Comparison of ENCODE assay signal across 27 cellular contexts in genomic region chr14:103650213-103650612, GRCh38.
"Had no signal": no experiment of that assay in that cellular context is flagged by ENCODE, and none has a peak within 500 bp of the region (broad histone marks: within the 10 kb centered on the region; RNA-seq: fewer than 3 reads in every experiment).

No MANE protein-coding gene starts in this region.

- H3K4me3 ChIP-seq: K562, PC-9 had no signal

- H2AFZ ChIP-seq: PC-9 had no signal

- H3K27ac ChIP-seq: PC-9, RWPE1, WERI-Rb-1 had no signal

- DNase-seq: activated CD4-positive, alpha-beta memory T cell treated with anti-CD3 and anti-CD28 coated beads, Interleukin-2, amount 10 ng/mL, durations not matched to agents 7 days and 5 days; activated CD4-positive, alpha-beta T cell treated with anti-CD3 and anti-CD28 coated beads for 1 hour; activated CD4-positive, alpha-beta T cell treated with anti-CD3 and anti-CD28 coated beads for 48 hours; activated CD4-positive, CD25-positive, alpha-beta regulatory T cell; activated CD8-positive, alpha-beta memory T cell treated with anti-CD3 and anti-CD28 coated beads for 24 hours; activated CD8-positive, alpha-beta memory T cell treated with anti-CD3 and anti-CD28 coated beads, Interleukin-2, amount 10 ng/mL, durations not matched to agents 7 days and 5 days; activated CD8-positive, alpha-beta memory T cell treated with anti-CD3 and anti-CD28 coated beads, Interleukin-2, amount 50 U/mL, for 48 hours; activated gamma-delta T cell; activated naive CD4-positive, alpha-beta T cell treated with Interleukin-2 at 50 U/mL for 16 hours; activated naive CD8-positive, alpha-beta T cell treated with anti-CD3 and anti-CD28 coated beads, Interleukin-2, amount 50 U/mL, for 24 hours; caudate nucleus; cerebellar nuclear complex; NCI-H1105; NCI-H1417 treated with DMSO at 0.1 percent for 48 hours; NCI-H1930; NCI-H2171; NCI-H510A; NCI-H526; NCI-H748 treated with DMSO at 0.1 percent for 48 hours; NK-92 treated with Interleukin-12 subunit alpha and Interleukin-12 subunit beta, amount 100 ng/mL, for 24 hours; PC-9; SIG-M5; T-cell; T-helper 17 cell; WERI-Rb-1 had no signal

- H3K4me2 ChIP-seq: PC-9 had no signal
